Comparison of ENCODE assay signal across 8 cellular contexts in the genomic region with DNA sequence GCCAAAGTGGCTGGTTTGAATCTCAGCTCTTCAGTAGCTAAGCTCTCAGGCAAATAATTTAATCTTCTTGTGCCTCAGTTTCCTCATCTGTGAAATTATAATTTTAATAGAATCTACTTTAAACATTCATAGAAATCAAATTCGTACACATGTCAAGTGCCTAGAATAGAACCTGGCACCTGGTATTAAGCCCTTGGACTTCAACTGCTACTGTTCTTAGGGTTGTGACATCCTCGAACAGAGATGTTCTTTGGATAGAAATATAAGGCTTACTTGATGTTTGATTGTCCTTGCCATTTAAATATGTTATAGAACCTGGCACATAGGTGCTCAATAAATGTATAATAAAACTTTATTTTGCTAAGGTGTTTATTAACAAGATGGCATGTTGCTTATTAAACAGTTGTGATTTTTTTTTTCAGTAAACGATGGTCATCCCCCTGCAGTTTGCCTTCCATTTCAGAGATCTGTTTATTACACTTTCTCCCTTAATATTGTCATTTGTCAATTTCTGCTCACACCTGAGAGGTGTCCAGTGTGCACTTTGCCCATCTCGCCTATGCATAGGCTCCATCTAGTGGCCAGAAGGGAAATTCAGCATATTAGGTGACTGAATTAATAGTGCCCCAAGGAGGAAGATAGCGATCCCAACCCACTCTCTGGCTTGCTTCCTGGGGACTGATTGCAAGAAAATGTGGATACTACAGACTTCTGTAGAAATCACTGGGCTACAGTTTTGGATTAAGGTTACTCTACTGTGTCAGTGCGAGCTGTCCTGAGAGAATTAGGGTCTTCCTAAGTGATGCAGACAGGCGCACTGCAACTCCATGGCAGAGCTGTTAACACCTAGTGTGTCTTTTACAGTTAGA. TPM values are rescaled to one million over a fixed set of nuclear protein-coding genes. Genes with fewer than 3 reads are reported as not detected.
DNase-seq lines count a peak whose midpoint lies in the region; ATAC-seq and TF ChIP-seq lines count a peak whose summit lies in the region.

No MANE protein-coding gene starts in this region.

- peaks cover 15 to 79% (median 71%) of the 10 kb centered on the region in 7 donors for H3K4me1 Mint-ChIP-seq in naive thymus-derived CD4-positive, alpha-beta T cell

- H3K4me3 Mint-ChIP-seq in naive thymus-derived CD4-positive, alpha-beta T cell: no peak overlapping the region

- H3K9me3 Mint-ChIP-seq in naive thymus-derived CD4-positive, alpha-beta T cell: peaks cover 0 to 1% (median 0%) of the 10 kb centered on the region in 11 donors

- peaks cover 0 to 7% (median 0%) of the 10 kb centered on the region in 3 experiments for H3K36me3 ChIP-seq in naive thymus-derived CD4-positive, alpha-beta T cell (ENCODE audit: control insufficient read depth in 2 of 3, insufficient read depth in 3 of 3, low read length in 3 of 3)

- no peaks in the 10 kb centered on the region for H3K27me3 ChIP-seq in naive thymus-derived CD4-positive, alpha-beta T cell (ENCODE audit: control insufficient read depth in 2 of 2, insufficient read depth in 2 of 2, low read length in 2 of 2)

- CTCF ChIA-PET in naive thymus-derived CD4-positive, alpha-beta T cell (lab: Charles Lee): interaction anchor here (0.6 to 7.9 kb wide), 23 partner anchors 9 to 419 kb away, joined by 3 to 95 read pairs (median 4); partner anchors contain the start of gene IGF1R

- intact Hi-C loops in naive thymus-derived CD4-positive, alpha-beta T cell (cut with micrococcal nuclease): loop anchor here (1.0 to 10.0 kb wide), 7 partner anchors 8 to 906 kb away; partner anchors contain the start of gene MEF2A (in 1 of the 2)

- DNase-seq in A172 (ENCODE audit: low spot score) (peak; percentile 46), Daoy (ENCODE audit: low read depth) (peak; percentile 50), KBM-7 (peak; percentile 55), epithelial cell of esophagus (ENCODE audit: low read depth) (peak; percentile 67), HPDE6-E6E7 (ENCODE audit: extremely low spot score) (no peak)
- DNase-seq in naive thymus-derived CD4-positive, alpha-beta T cell: peak in 7 of 9 donors; percentile 24 to 56 (median 49)

- H3K27me3 Mint-ChIP-seq in naive thymus-derived CD4-positive, alpha-beta T cell: peaks cover 0 to 6% (median 0%) of the 10 kb centered on the region in 5 donors

- ATAC-seq in GM21723 (IDR thresholded peaks at IDR 0.05; ENCODE audit: unreplicated experiment): peak; percentile 90
- ATAC-seq in SK-N-SH treated with all-trans-retinoic acid at 6 μM for 48 hours: peak; percentile 91
- peak; percentile 85 for ATAC-seq in naive thymus-derived CD4-positive, alpha-beta T cell

- POLR2A ChIA-PET in naive thymus-derived CD4-positive, alpha-beta T cell (lab: Charles Lee): interaction anchor here (1.5 to 4.4 kb wide), 2 partner anchors 11 to 77 kb away, joined by 9 to 23 read pairs; partner anchors contain the start of gene IGF1R

- peaks cover 0 to 4% (median 3%) of the 10 kb centered on the region in 5 donors for H3K36me3 Mint-ChIP-seq in naive thymus-derived CD4-positive, alpha-beta T cell

- no peak overlapping the region for H3K4me3 ChIP-seq in epithelial cell of esophagus (ENCODE audit: low read length)
- H3K4me3 ChIP-seq in naive thymus-derived CD4-positive, alpha-beta T cell (ENCODE audit: low read length): no peak overlapping the region

- H3K4me1 ChIP-seq in naive thymus-derived CD4-positive, alpha-beta T cell (ENCODE audit: control insufficient read depth in 2 of 2, insufficient read depth in 2 of 2, low read length in 2 of 2): peaks cover 0 to 23% of the 10 kb centered on the region in 2 donors

- H3K9me3 ChIP-seq in naive thymus-derived CD4-positive, alpha-beta T cell (ENCODE audit: control insufficient read depth in 2 of 3, low read length in 3 of 3): no peaks in the 10 kb centered on the region

- in situ Hi-C loops in KBM-7 (cut with MboI; ENCODE audit: low pct_unique_long_range_greater_than_20kb, low sequenced_read_pairs): no loop called here

- peak; percentile 95 for TF ChIP-seq CTCF in epithelial cell of esophagus (IDR thresholded peaks at IDR 0.05; ENCODE audit: insufficient read depth, low read depth, low read length, missing control alignments)

- no peak overlapping the region for H3K27ac ChIP-seq in naive thymus-derived CD4-positive, alpha-beta T cell (ENCODE audit: low read depth, low read length)

- H3K27ac Mint-ChIP-seq in naive thymus-derived CD4-positive, alpha-beta T cell: peak overlapping the region in 2 of 9 donors; percentile 43 to 73

TF ChIP-seq in SK-N-SH treated with all-trans-retinoic acid at 6 μM for 48 hours, 23 proteins besides CTCF, POLR2A, EP300 and RAD21 (continues in another document):
- no peak for TF ChIP-seq RARB (CRISPR knock-in tag; IDR thresholded peaks at IDR 0.05)
- TF ChIP-seq GLIS3 (CRISPR knock-in tag; IDR thresholded peaks at IDR 0.05): no peak
- TF ChIP-seq ISL1 (CRISPR knock-in tag; IDR thresholded peaks at IDR 0.05): no peak
- TF ChIP-seq CREB5 (CRISPR knock-in tag; IDR thresholded peaks at IDR 0.05; ENCODE audit: low read depth): no peak
- TF ChIP-seq TCF4 (CRISPR knock-in tag; IDR thresholded peaks at IDR 0.05; ENCODE audit: borderline replicate concordance): no peak
- no peak for TF ChIP-seq CSDC2 (CRISPR knock-in tag; IDR thresholded peaks at IDR 0.05)
- TF ChIP-seq, protein P1, sequence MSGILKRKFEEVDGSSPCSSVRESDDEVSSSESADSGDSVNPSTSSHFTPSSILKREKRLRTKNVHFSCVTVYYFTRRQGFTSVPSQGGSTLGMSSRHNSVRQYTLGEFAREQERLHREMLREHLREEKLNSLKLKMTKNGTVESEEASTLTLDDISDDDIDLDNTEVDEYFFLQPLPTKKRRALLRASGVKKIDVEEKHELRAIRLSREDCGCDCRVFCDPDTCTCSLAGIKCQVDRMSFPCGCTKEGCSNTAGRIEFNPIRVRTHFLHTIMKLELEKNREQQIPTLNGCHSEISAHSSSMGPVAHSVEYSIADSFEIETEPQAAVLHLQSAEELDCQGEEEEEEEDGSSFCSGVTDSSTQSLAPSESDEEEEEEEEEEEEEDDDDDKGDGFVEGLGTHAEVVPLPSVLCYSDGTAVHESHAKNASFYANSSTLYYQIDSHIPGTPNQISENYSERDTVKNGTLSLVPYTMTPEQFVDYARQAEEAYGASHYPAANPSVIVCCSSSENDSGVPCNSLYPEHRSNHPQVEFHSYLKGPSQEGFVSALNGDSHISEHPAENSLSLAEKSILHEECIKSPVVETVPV (CRISPR knock-in tag; IDR thresholded peaks at IDR 0.05): no peak
- TF ChIP-seq ZNF70 (CRISPR knock-in tag; IDR thresholded peaks at IDR 0.05): no peak
- TF ChIP-seq POU6F1 (CRISPR knock-in tag; IDR thresholded peaks at IDR 0.05; ENCODE audit: borderline replicate concordance, low read depth): no peak
- TF ChIP-seq, protein P2, sequence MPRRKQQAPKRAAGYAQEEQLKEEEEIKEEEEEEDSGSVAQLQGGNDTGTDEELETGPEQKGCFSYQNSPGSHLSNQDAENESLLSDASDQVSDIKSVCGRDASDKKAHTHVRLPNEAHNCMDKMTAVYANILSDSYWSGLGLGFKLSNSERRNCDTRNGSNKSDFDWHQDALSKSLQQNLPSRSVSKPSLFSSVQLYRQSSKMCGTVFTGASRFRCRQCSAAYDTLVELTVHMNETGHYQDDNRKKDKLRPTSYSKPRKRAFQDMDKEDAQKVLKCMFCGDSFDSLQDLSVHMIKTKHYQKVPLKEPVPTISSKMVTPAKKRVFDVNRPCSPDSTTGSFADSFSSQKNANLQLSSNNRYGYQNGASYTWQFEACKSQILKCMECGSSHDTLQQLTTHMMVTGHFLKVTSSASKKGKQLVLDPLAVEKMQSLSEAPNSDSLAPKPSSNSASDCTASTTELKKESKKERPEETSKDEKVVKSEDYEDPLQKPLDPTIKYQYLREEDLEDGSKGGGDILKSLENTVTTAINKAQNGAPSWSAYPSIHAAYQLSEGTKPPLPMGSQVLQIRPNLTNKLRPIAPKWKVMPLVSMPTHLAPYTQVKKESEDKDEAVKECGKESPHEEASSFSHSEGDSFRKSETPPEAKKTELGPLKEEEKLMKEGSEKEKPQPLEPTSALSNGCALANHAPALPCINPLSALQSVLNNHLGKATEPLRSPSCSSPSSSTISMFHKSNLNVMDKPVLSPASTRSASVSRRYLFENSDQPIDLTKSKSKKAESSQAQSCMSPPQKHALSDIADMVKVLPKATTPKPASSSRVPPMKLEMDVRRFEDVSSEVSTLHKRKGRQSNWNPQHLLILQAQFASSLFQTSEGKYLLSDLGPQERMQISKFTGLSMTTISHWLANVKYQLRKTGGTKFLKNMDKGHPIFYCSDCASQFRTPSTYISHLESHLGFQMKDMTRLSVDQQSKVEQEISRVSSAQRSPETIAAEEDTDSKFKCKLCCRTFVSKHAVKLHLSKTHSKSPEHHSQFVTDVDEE (CRISPR knock-in tag; IDR thresholded peaks at IDR 0.05): no peak
- TF ChIP-seq PPARA (CRISPR knock-in tag; IDR thresholded peaks at IDR 0.05; ENCODE audit: borderline replicate concordance): no peak

RNA-seq across cellular contexts. Expression of gene IGF1R, which starts 10.7 kb away (rescaled TPM):
- 6.1 and 9.4 TPM in 2 replicates for total RNA-seq in A172 (2014; rRNA removed; shearing (Covaris generic))
- 6.2 and 14.2 TPM in 2 replicates for total RNA-seq in Daoy (2014; rRNA removed; shearing (Covaris generic))
- 100 to 1,000 TPM in 3 of 5 experiments, 10 to 100 TPM in 2; 37.4 to 167 (median 124) TPM for total RNA-seq in naive thymus-derived CD4-positive, alpha-beta T cell
- polyA plus RNA-seq in naive thymus-derived CD4-positive, alpha-beta T cell: 10 to 100 TPM in 1 of 2 donors, 1 to 10 TPM in 1; 8.4 to 10.7 TPM
